27 cellular contexts compared by ENCODE assay signal in the genomic region with DNA sequence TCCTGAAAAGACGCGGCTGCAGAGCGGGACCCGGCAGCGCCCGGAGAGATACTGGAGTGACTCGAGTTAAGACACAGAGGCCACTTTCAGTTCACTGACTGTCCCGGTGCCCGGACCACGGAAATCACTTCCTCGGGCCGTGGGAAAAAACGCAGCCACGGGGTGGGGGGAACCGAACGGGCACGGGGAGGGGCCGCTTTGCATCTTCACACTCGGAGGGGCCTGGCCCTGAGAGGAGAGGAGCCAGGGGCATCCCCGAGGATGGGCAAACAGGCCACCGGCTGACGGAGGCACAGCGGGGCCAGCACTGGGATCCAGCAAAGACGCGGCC.
DNase-seq lines count a peak whose midpoint lies in the region; ATAC-seq and TF ChIP-seq lines count a peak whose summit lies in the region.
"Had no signal": no experiment of that assay in that cellular context is flagged by ENCODE, and none has a peak within 500 bp of the region (broad histone marks: within the 10 kb centered on the region; RNA-seq: fewer than 3 reads in every experiment).

No MANE protein-coding gene starts in this region.

- intact Hi-C loops in activated CD8-positive, alpha-beta T cell treated with anti-CD3 and anti-CD28 coated beads for 36 hours (cut with micrococcal nuclease): no loop called here
- intact Hi-C loops in posterior cingulate gyrus (cut with DNase I): no loop called here

- TF ChIP-seq POLR2A in tibial nerve (IDR thresholded peaks at IDR 0.05): no peak

- WGBS in tibial nerve, 2 donors: 92 to 93% methylated on average over 25 of the region's 25 CpGs

- no peak overlapping the region for H3K9ac ChIP-seq in BLaER1

- no peaks in the 10 kb centered on the region for H3K36me3 ChIP-seq in BLaER1
- no peaks in the 10 kb centered on the region for H3K36me3 ChIP-seq in tibial nerve

- no peak for TF ChIP-seq CTCF in activated CD8-positive, alpha-beta T cell treated with anti-CD3 and anti-CD28 coated beads for 36 hours (IDR thresholded peaks at IDR 0.05)
- TF ChIP-seq CTCF in coronary artery (IDR thresholded peaks at IDR 0.05) (no peak), tibial nerve (IDR thresholded peaks at IDR 0.05) (no peak)

- no peaks in the 10 kb centered on the region for H3K9me3 Mint-ChIP-seq in activated CD8-positive, alpha-beta T cell treated with anti-CD3 and anti-CD28 coated beads for 36 hours
- H3K9me3 Mint-ChIP-seq in activated CD8-positive, alpha-beta T cell treated with anti-CD3 and anti-CD28 coated beads, Interleukin-2, amount 10 ng/mL, durations not matched to agents 7 days and 5 days (ENCODE audit: insufficient read depth): no peaks in the 10 kb centered on the region
- H3K9me3 Mint-ChIP-seq: activated T-helper 1 cell treated with anti-CD3 and anti-CD28 coated beads, Interleukin-12 subunit alpha, Interleukin-12 subunit beta, Interleukin-2, Interleukin-4 antibody, amounts not matched to agents 30 ng/mL and 10 ng/mL and 1 ng/mL, durations not matched to agents 14 hours and 24 hours and 36 hours; naive thymus-derived CD8-positive, alpha-beta T cell; stimulated activated naive CD8-positive, alpha-beta T cell treated with anti-CD3 and anti-CD28 coated beads, Interleukin-15, Interleukin-2, amounts not matched to agents 100 ng/mL and 50 ng/mL, for 24 hours; T-helper 1 cell treated with Interleukin-12 subunit alpha and Interleukin-12 subunit beta and Interleukin-4 antibody, amounts not matched to agents 30 μg/mL and 1 μg/mL, for 36 hours had no signal

- no peak overlapping the region for H3K27ac ChIP-seq in BLaER1
- no peak overlapping the region for H3K27ac ChIP-seq in coronary artery
- no peak overlapping the region for H3K27ac ChIP-seq in tibial nerve
- no peak overlapping the region for H3K27ac ChIP-seq in substantia nigra (ENCODE audit: low read depth, low read length, poor library complexity, severe bottlenecking)
- H3K27ac ChIP-seq: A549, VCaP had no signal

- H3K9me3 ChIP-seq in BLaER1 (no peaks in the 10 kb centered on the region), tibial nerve (no peaks in the 10 kb centered on the region)
- H3K9me3 ChIP-seq: A549 had no signal

- H3K4me1 ChIP-seq in BLaER1: peaks cover 95% of the 10 kb centered on the region
- peaks cover 0 to 25% (median 6%) of the 10 kb centered on the region in 4 donors for H3K4me1 ChIP-seq in tibial nerve
- H3K4me1 ChIP-seq: A549 had no signal

- no peak for TF ChIP-seq EP300 in tibial nerve (IDR thresholded peaks at IDR 0.05)

- peak overlapping the region; percentile 97 for H3K4me2 ChIP-seq in BLaER1
- H3K4me2 ChIP-seq: A549 had no signal

- no peak overlapping the region for H3K4me3 Mint-ChIP-seq in activated CD8-positive, alpha-beta T cell treated with anti-CD3 and anti-CD28 coated beads for 36 hours
- H3K4me3 Mint-ChIP-seq in activated CD8-positive, alpha-beta T cell treated with anti-CD3 and anti-CD28 coated beads, Interleukin-2, amount 10 ng/mL, durations not matched to agents 7 days and 5 days: no peak overlapping the region
- H3K4me3 Mint-ChIP-seq: activated T-helper 1 cell treated with anti-CD3 and anti-CD28 coated beads, Interleukin-12 subunit alpha, Interleukin-12 subunit beta, Interleukin-2, Interleukin-4 antibody, amounts not matched to agents 30 ng/mL and 10 ng/mL and 1 ng/mL, durations not matched to agents 14 hours and 24 hours and 36 hours; brain; naive thymus-derived CD8-positive, alpha-beta T cell; stimulated activated naive CD8-positive, alpha-beta T cell treated with anti-CD3 and anti-CD28 coated beads, Interleukin-15, Interleukin-2, amounts not matched to agents 100 ng/mL and 50 ng/mL, for 24 hours; T-helper 1 cell treated with Interleukin-12 subunit alpha and Interleukin-12 subunit beta and Interleukin-4 antibody, amounts not matched to agents 30 μg/mL and 1 μg/mL, for 36 hours had no signal

- peak; percentile 0 for DNase-seq in activated CD8-positive, alpha-beta T cell treated with anti-CD3 and anti-CD28 coated beads for 36 hours
- DNase-seq in activated CD8-positive, alpha-beta T cell treated with anti-CD3 and anti-CD28 coated beads, Interleukin-2, amount 10 ng/mL, durations not matched to agents 7 days and 5 days: no peak
- DNase-seq in coronary artery (ENCODE audit: low spot score) (peak; percentile 66), posterior cingulate gyrus (peak in 6 of 10 donors; percentile 2 to 76 (median 42)), tibial nerve (ENCODE audit: low spot score in 2 of 2) (no peak), RKO (ENCODE audit: low spot score) (no peak), substantia nigra (lab: John Stamatoyannopoulos, UW) (no peak)
- DNase-seq: activated CD4-positive, alpha-beta T cell treated with anti-CD3 and anti-CD28 coated beads, Interleukin-2, amount 50 U/mL, for 48 hours; C1 segment of cervical spinal cord; cortex of kidney; HCEC 1CT; hippocampal formation; Karpas-422; mesenchymal stem cell; NCI-H1048; NCI-H187 treated with DMSO at 0.1 percent for 48 hours; NCI-H774; stimulated activated CD4-positive, alpha-beta T cell treated with anti-CD3 and anti-CD28 coated beads, Interleukin-2, amount 100 ng/mL, for 48 hours had no signal

- no peaks in the 10 kb centered on the region for H3K27me3 Mint-ChIP-seq in activated CD8-positive, alpha-beta T cell treated with anti-CD3 and anti-CD28 coated beads for 36 hours
- H3K27me3 Mint-ChIP-seq in activated CD8-positive, alpha-beta T cell treated with anti-CD3 and anti-CD28 coated beads, Interleukin-2, amount 10 ng/mL, durations not matched to agents 7 days and 5 days (ENCODE audit: low read depth): no peaks in the 10 kb centered on the region
- H3K27me3 Mint-ChIP-seq: brain; naive thymus-derived CD8-positive, alpha-beta T cell; stimulated activated naive CD8-positive, alpha-beta T cell treated with anti-CD3 and anti-CD28 coated beads, Interleukin-15, Interleukin-2, amounts not matched to agents 100 ng/mL and 50 ng/mL, for 24 hours had no signal

- POLR2A ChIA-PET in activated CD8-positive, alpha-beta T cell treated with anti-CD3 and anti-CD28 coated beads for 36 hours (lab: Charles Lee): no interaction called here
- POLR2A ChIA-PET in activated CD8-positive, alpha-beta T cell treated with anti-CD3 and anti-CD28 coated beads, Interleukin-2, amount 10 ng/mL, durations not matched to agents 7 days and 5 days (lab: Charles Lee): no interaction called here

- H3K4me3 ChIP-seq in BLaER1 (no peak overlapping the region), coronary artery (no peak overlapping the region), tibial nerve (no peak overlapping the region)
- H3K4me3 ChIP-seq: A549, skin epidermis had no signal

- CTCF ChIA-PET in activated CD8-positive, alpha-beta T cell treated with anti-CD3 and anti-CD28 coated beads for 36 hours (lab: Charles Lee): no interaction called here
- CTCF ChIA-PET in activated CD8-positive, alpha-beta T cell treated with anti-CD3 and anti-CD28 coated beads, Interleukin-2, amount 10 ng/mL, durations not matched to agents 7 days and 5 days (lab: Charles Lee): interaction anchor here (1.1 kb wide), 1 partner anchor 13 kb away, joined by 3 read pairs; no protein-coding TSS in a partner anchor

- H3K27me3 ChIP-seq in BLaER1 (peaks cover 7% of the 10 kb centered on the region), tibial nerve (peaks cover 0 to 33% of the 10 kb centered on the region in 2 donors)

- H3K27ac Mint-ChIP-seq in activated CD8-positive, alpha-beta T cell treated with anti-CD3 and anti-CD28 coated beads for 36 hours: no peak overlapping the region
- H3K27ac Mint-ChIP-seq in activated CD8-positive, alpha-beta T cell treated with anti-CD3 and anti-CD28 coated beads, Interleukin-2, amount 10 ng/mL, durations not matched to agents 7 days and 5 days: no peak overlapping the region
- H3K27ac Mint-ChIP-seq: activated T-helper 1 cell treated with anti-CD3 and anti-CD28 coated beads, Interleukin-12 subunit alpha, Interleukin-12 subunit beta, Interleukin-2, Interleukin-4 antibody, amounts not matched to agents 30 ng/mL and 10 ng/mL and 1 ng/mL, durations not matched to agents 14 hours and 24 hours and 36 hours; stimulated activated naive CD8-positive, alpha-beta T cell treated with anti-CD3 and anti-CD28 coated beads, Interleukin-15, Interleukin-2, amounts not matched to agents 100 ng/mL and 50 ng/mL, for 24 hours; T-helper 1 cell treated with Interleukin-12 subunit alpha and Interleukin-12 subunit beta and Interleukin-4 antibody, amounts not matched to agents 30 μg/mL and 1 μg/mL, for 36 hours had no signal

- ATAC-seq in activated CD8-positive, alpha-beta T cell treated with anti-CD3 and anti-CD28 coated beads for 36 hours: no peak
- ATAC-seq in activated CD8-positive, alpha-beta T cell treated with anti-CD3 and anti-CD28 coated beads, Interleukin-2, amount 10 ng/mL, durations not matched to agents 7 days and 5 days: no peak
- ATAC-seq: A549; naive thymus-derived CD8-positive, alpha-beta T cell had no signal

- H3K36me3 Mint-ChIP-seq in activated CD8-positive, alpha-beta T cell treated with anti-CD3 and anti-CD28 coated beads for 36 hours (ENCODE audit: low read depth): no peaks in the 10 kb centered on the region
- H3K36me3 Mint-ChIP-seq in activated CD8-positive, alpha-beta T cell treated with anti-CD3 and anti-CD28 coated beads, Interleukin-2, amount 10 ng/mL, durations not matched to agents 7 days and 5 days (ENCODE audit: low read depth): no peaks in the 10 kb centered on the region
- H3K36me3 Mint-ChIP-seq: brain; naive thymus-derived CD8-positive, alpha-beta T cell had no signal

- H3K4me1 Mint-ChIP-seq in activated CD8-positive, alpha-beta T cell treated with anti-CD3 and anti-CD28 coated beads for 36 hours (ENCODE audit: low read depth): peaks cover 5% of the 10 kb centered on the region
- H3K4me1 Mint-ChIP-seq in activated CD8-positive, alpha-beta T cell treated with anti-CD3 and anti-CD28 coated beads, Interleukin-2, amount 10 ng/mL, durations not matched to agents 7 days and 5 days (ENCODE audit: low read depth): peaks cover 3% of the 10 kb centered on the region

- H4K20me1 ChIP-seq in BLaER1: no peaks in the 10 kb centered on the region

Comparison
In these comparisons a context has a peak if more than half of its experiments do, and no peak if none do; other contexts are left out.
1. DNase-seq: peak in activated CD8-positive, alpha-beta T cell treated with anti-CD3 and anti-CD28 coated beads for 36 hours (single experiment), coronary artery (single experiment) and posterior cingulate gyrus (6 of 10); none in activated CD8-positive, alpha-beta T cell treated with anti-CD3 and anti-CD28 coated beads, Interleukin-2, amount 10 ng/mL, durations not matched to agents 7 days and 5 days (single experiment), tibial nerve (0 of 2), RKO (single experiment) and substantia nigra (0 of 49).